Comparison of ENCODE assay signal across 1 cellular context in the genomic region with DNA sequence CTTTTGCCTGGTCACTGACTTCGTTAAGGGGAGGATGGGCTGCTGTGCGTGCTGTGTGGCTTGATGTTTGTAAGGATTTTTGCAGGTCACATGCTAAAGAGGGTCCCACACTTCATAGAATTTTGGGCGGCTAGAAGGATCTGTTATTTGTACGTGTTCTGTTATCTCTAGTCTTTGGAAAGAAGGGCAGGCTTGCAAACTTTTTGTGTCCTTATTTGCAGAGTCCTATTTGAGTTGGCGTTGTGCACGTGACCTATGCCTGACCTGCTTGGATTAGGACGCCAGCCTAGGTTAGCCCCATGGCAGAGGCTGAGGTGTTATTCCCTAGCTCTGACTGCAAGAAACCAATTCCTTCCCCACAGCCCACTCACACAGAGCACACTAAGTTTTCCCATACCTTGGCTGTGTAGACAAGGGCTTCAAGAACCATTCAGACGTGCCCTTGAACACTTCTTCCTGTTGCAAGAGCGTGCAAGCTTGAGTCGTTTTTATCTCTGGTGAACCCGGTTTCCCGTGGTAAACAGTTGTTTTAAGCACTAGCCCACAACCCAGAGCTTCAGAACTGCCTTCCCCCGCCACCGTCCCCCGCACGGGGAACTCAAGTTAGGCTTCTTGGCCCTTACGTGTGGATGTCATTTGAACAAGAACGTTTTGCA.
TF ChIP-seq lines count a peak whose summit lies in the region.

No MANE protein-coding gene starts in this region.

TF ChIP-seq in HepG2, 621 proteins besides CTCF, POLR2A, EP300 and RAD21 (continued from another document and continues in another):
- TF ChIP-seq ZNF280D (CRISPR knock-in tag; IDR thresholded peaks at IDR 0.05) (no peak), ZNF496 (CRISPR knock-in tag; IDR thresholded peaks at IDR 0.05; ENCODE audit: insufficient replicate concordance) (no peak), ZNF598 (CRISPR knock-in tag; IDR thresholded peaks at IDR 0.05; ENCODE audit: borderline replicate concordance) (0 out of 2 replicates have a peak, but pooled peaks have one; percentile 22), FOXP4 (CRISPR knock-in tag; IDR thresholded peaks at IDR 0.05) (peak; percentile 42; the same call in 1 of the 2 replicates), ZMYM4 (CRISPR knock-in tag; IDR thresholded peaks at IDR 0.05) (peak; percentile 45), ISL2 (CRISPR knock-in tag; IDR thresholded peaks at IDR 0.05) (no peak), ZNF331 (CRISPR knock-in tag; IDR thresholded peaks at IDR 0.05) (peak; percentile 27; the same call in 1 of the 2 replicates), IRX3 (CRISPR knock-in tag; IDR thresholded peaks at IDR 0.05; ENCODE audit: borderline replicate concordance, low read depth) (no peak), FOXA1 (IDR thresholded peaks at IDR 0.05) (no peak), FOXA1 (CRISPR knock-in tag; IDR thresholded peaks at IDR 0.05) (0 out of 2 replicates have a peak, but pooled peaks have one; percentile 20), ZMYM2 (CRISPR knock-in tag; IDR thresholded peaks at IDR 0.05) (0 out of 2 replicates have a peak, but pooled peaks have one; percentile 14), AHR (CRISPR knock-in tag; IDR thresholded peaks at IDR 0.05) (no peak), ELF4 (CRISPR knock-in tag; IDR thresholded peaks at IDR 0.05; ENCODE audit: borderline replicate concordance) (no peak), ZMYM3 (CRISPR knock-in tag; IDR thresholded peaks at IDR 0.05) (peak; percentile 33; the same call in 1 of the 2 replicates), ZNF709 (CRISPR knock-in tag; IDR thresholded peaks at IDR 0.05) (0 out of 2 replicates have a peak, but pooled peaks have one; percentile 61), BCL6 (CRISPR knock-in tag; IDR thresholded peaks at IDR 0.05) (peak; percentile 27; the same call in 1 of the 2 replicates), ARID5B (CRISPR knock-in tag; IDR thresholded peaks at IDR 0.05) (peak; percentile 55), AHDC1 (CRISPR knock-in tag; IDR thresholded peaks at IDR 0.05; ENCODE audit: borderline replicate concordance) (0 out of 2 replicates have a peak, but pooled peaks have one; percentile 14), SRY (CRISPR knock-in tag; IDR thresholded peaks at IDR 0.05) (no peak), RXRB (CRISPR knock-in tag; IDR thresholded peaks at IDR 0.05; ENCODE audit: borderline replicate concordance) (0 out of 2 replicates have a peak, but pooled peaks have one; percentile 28), DBP (CRISPR knock-in tag; IDR thresholded peaks at IDR 0.05; ENCODE audit: not compliant biosample characterization) (no peak), ZNF556 (CRISPR knock-in tag; IDR thresholded peaks at IDR 0.05; ENCODE audit: borderline replicate concordance) (0 out of 2 replicates have a peak, but pooled peaks have one; percentile 38), BHLHE40 (IDR thresholded peaks at IDR 0.05; ENCODE audit: low read length) (peak; percentile 88), ZNF747 (CRISPR knock-in tag; IDR thresholded peaks at IDR 0.05; ENCODE audit: borderline replicate concordance) (no peak), LCORL (IDR thresholded peaks at IDR 0.05) (no peak), LCORL (CRISPR knock-in tag; IDR thresholded peaks at IDR 0.05) (peak; percentile 69), MBD4 (IDR thresholded peaks at IDR 0.05; ENCODE audit: borderline replicate concordance, low read length) (no peak), GLI4 (CRISPR knock-in tag; IDR thresholded peaks at IDR 0.05; ENCODE audit: borderline replicate concordance) (0 out of 2 replicates have a peak, but pooled peaks have one; percentile 26), HNF4A (CRISPR knock-in tag; IDR thresholded peaks at IDR 0.05) (peak; percentile 39), SRF (IDR thresholded peaks at IDR 0.05; ENCODE audit: low read depth, low read length) (peak; percentile 24; the same call in 1 of the 2 replicates), NCOA2 (CRISPR knock-in tag; IDR thresholded peaks at IDR 0.05) (0 out of 2 replicates have a peak, but pooled peaks have one; percentile 16), ZNF678 (CRISPR knock-in tag; IDR thresholded peaks at IDR 0.05) (no peak), RARA (CRISPR knock-in tag; IDR thresholded peaks at IDR 0.05) (no peak; the same call in 1 of the 2 replicates)
- TF ChIP-seq, protein P1, sequence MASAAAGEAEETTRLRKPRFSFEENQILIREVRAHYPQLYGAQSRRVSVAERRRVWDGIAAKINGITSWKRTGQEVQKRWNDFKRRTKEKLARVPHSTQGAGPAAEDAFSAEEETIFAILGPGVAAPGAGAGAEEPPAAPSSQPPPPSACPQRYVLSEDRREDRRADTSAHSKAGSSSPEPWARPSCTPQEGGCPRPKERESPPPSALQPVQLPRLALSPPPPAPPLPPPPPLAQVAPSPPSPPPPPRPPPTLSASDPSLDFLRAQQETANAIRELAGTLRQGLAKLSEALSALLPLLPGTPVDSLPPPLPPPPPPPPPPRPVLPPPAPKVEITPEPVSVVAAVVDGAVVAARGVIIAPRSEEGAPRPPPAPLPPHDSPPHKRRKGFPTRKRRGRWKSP (CRISPR knock-in tag; IDR thresholded peaks at IDR 0.05) = peak; percentile 72; the same call in 1 of the 2 replicates
- TF ChIP-seq, protein P2, sequence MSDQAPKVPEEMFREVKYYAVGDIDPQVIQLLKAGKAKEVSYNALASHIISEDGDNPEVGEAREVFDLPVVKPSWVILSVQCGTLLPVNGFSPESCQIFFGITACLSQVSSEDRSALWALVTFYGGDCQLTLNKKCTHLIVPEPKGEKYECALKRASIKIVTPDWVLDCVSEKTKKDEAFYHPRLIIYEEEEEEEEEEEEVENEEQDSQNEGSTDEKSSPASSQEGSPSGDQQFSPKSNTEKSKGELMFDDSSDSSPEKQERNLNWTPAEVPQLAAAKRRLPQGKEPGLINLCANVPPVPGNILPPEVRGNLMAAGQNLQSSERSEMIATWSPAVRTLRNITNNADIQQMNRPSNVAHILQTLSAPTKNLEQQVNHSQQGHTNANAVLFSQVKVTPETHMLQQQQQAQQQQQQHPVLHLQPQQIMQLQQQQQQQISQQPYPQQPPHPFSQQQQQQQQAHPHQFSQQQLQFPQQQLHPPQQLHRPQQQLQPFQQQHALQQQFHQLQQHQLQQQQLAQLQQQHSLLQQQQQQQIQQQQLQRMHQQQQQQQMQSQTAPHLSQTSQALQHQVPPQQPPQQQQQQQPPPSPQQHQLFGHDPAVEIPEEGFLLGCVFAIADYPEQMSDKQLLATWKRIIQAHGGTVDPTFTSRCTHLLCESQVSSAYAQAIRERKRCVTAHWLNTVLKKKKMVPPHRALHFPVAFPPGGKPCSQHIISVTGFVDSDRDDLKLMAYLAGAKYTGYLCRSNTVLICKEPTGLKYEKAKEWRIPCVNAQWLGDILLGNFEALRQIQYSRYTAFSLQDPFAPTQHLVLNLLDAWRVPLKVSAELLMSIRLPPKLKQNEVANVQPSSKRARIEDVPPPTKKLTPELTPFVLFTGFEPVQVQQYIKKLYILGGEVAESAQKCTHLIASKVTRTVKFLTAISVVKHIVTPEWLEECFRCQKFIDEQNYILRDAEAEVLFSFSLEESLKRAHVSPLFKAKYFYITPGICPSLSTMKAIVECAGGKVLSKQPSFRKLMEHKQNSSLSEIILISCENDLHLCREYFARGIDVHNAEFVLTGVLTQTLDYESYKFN (CRISPR knock-in tag; conservative IDR thresholded peaks at IDR 0.05) = peak; percentile 66
